26 cellular contexts compared by ENCODE assay signal in genomic region chr16:11106726-11107125, GRCh38.
DNase-seq lines count a peak whose midpoint lies in the region; ATAC-seq and TF ChIP-seq lines count a peak whose summit lies in the region.
"Had no signal": no experiment of that assay in that cellular context is flagged by ENCODE, and none has a peak within 500 bp of the region (broad histone marks: within the 10 kb centered on the region; RNA-seq: fewer than 3 reads in every experiment).

No MANE protein-coding gene starts in this region.

- H3K4me3 Mint-ChIP-seq in natural killer cell treated with Interleukin-12 subunit alpha and Interleukin-12 subunit beta and Interleukin-15 and Interleukin-18, amount 100 ng/mL, for 72 hours, result peak overlapping the region; percentile 15
- H3K4me3 Mint-ChIP-seq in natural killer cell, result no peak overlapping the region
- no peak overlapping the region for H3K4me3 Mint-ChIP-seq in activated T-helper 1 cell treated with anti-CD3 and anti-CD28 coated beads, Interleukin-12 subunit alpha, Interleukin-12 subunit beta, Interleukin-2, Interleukin-4 antibody, amounts not matched to agents 30 ng/mL and 10 ng/mL and 1 ng/mL, durations not matched to agents 14 hours and 24 hours and 36 hours
- H3K4me3 Mint-ChIP-seq: brain; CD4-positive, alpha-beta T cell; GM23338; nephron had no signal

- no peak for DNase-seq in natural killer cell treated with Interleukin-12 subunit alpha and Interleukin-12 subunit beta and Interleukin-15 and Interleukin-18, amount 100 ng/mL, for 72 hours (ENCODE audit: low spot score)
- DNase-seq in natural killer cell (no peak), lung (ENCODE audit: low spot score) (no peak), GDM1 (lab: John Stamatoyannopoulos, UW) (no peak)
- no peak for DNase-seq in activated T-helper 1 cell treated with anti-CD3 and anti-CD28 coated beads, Interleukin-12 subunit alpha, Interleukin-12 subunit beta, Interleukin-2, Interleukin-4 antibody, amounts not matched to agents 30 ng/mL and 10 ng/mL and 1 ng/mL, durations not matched to agents 14 hours and 24 hours and 36 hours (ENCODE audit: low spot score)
- DNase-seq: activated effector memory CD4-positive, alpha-beta T cell treated with Interleukin-2 at 50 U/mL for 16 hours; CD4-positive, alpha-beta T cell; effector memory CD4-positive, alpha-beta T cell; head of caudate nucleus; KBM-7; midbrain; NCI-H1436; NCI-H2107; NCI-H446; PC-3; retina; SHP77; spleen; stimulated activated CD4-positive, alpha-beta T cell treated with anti-CD3 and anti-CD28 coated beads, Interleukin-2, amount 100 ng/mL, for 48 hours; testis had no signal

- TF ChIP-seq CTCF in natural killer cell (IDR thresholded peaks at IDR 0.05), result no peak
- no peak for TF ChIP-seq CTCF in lung (IDR thresholded peaks at IDR 0.05; ENCODE audit: control extremely low read depth, extremely low read depth)

- peak overlapping the region in 1 of 2 donors; percentile 76 for H3K27ac ChIP-seq in lung (ENCODE audit: low read depth in 1 of 2, low read length in 1 of 2)
- H3K27ac ChIP-seq: testis had no signal

- H3K9me3 ChIP-seq in lung (ENCODE audit: control insufficient read depth in 2 of 2, insufficient read depth in 1 of 2, low read length in 1 of 2), result no peaks in the 10 kb centered on the region
- H3K9me3 ChIP-seq: testis had no signal

- H3K36me3 Mint-ChIP-seq in natural killer cell treated with Interleukin-12 subunit alpha and Interleukin-12 subunit beta and Interleukin-15 and Interleukin-18, amount 100 ng/mL, for 72 hours, result peaks cover 8% of the 10 kb centered on the region
- no peaks in the 10 kb centered on the region for H3K36me3 Mint-ChIP-seq in natural killer cell
- H3K36me3 Mint-ChIP-seq in activated T-helper 1 cell treated with anti-CD3 and anti-CD28 coated beads, Interleukin-12 subunit alpha, Interleukin-12 subunit beta, Interleukin-2, Interleukin-4 antibody, amounts not matched to agents 30 ng/mL and 10 ng/mL and 1 ng/mL, durations not matched to agents 14 hours and 24 hours and 36 hours (ENCODE audit: low read depth), result peaks cover 28% of the 10 kb centered on the region

- no peaks in the 10 kb centered on the region for H3K9me3 Mint-ChIP-seq in natural killer cell treated with Interleukin-12 subunit alpha and Interleukin-12 subunit beta and Interleukin-15 and Interleukin-18, amount 100 ng/mL, for 72 hours
- H3K9me3 Mint-ChIP-seq in natural killer cell, result no peaks in the 10 kb centered on the region
- H3K9me3 Mint-ChIP-seq in activated T-helper 1 cell treated with anti-CD3 and anti-CD28 coated beads, Interleukin-12 subunit alpha, Interleukin-12 subunit beta, Interleukin-2, Interleukin-4 antibody, amounts not matched to agents 30 ng/mL and 10 ng/mL and 1 ng/mL, durations not matched to agents 14 hours and 24 hours and 36 hours, result peaks cover 9% of the 10 kb centered on the region
- H3K9me3 Mint-ChIP-seq: CD4-positive, alpha-beta T cell; GM23338; nephron; stimulated activated effector memory CD8-positive, alpha-beta T cell treated with anti-CD3 and anti-CD28 coated beads, Interleukin-12 subunit alpha, Interleukin-12 subunit beta, amount 100 ng/mL, for 72 hours had no signal

- no peaks in the 10 kb centered on the region for H3K27me3 Mint-ChIP-seq in natural killer cell treated with Interleukin-12 subunit alpha and Interleukin-12 subunit beta and Interleukin-15 and Interleukin-18, amount 100 ng/mL, for 72 hours
- no peaks in the 10 kb centered on the region for H3K27me3 Mint-ChIP-seq in natural killer cell (ENCODE audit: low read depth in 2 of 2)
- H3K27me3 Mint-ChIP-seq in activated T-helper 1 cell treated with anti-CD3 and anti-CD28 coated beads, Interleukin-12 subunit alpha, Interleukin-12 subunit beta, Interleukin-2, Interleukin-4 antibody, amounts not matched to agents 30 ng/mL and 10 ng/mL and 1 ng/mL, durations not matched to agents 14 hours and 24 hours and 36 hours (ENCODE audit: insufficient read depth), result no peaks in the 10 kb centered on the region
- H3K27me3 Mint-ChIP-seq: brain; CD4-positive, alpha-beta T cell had no signal

- H3K4me1 ChIP-seq in lung (ENCODE audit: control insufficient read depth in 2 of 2, insufficient read depth in 2 of 2, low read length in 2 of 2), result peaks cover 22 to 28% of the 10 kb centered on the region in 2 donors

- WGBS in lung, 2 donors, result 68 to 88% methylated on average over 6 of the region's 6 CpGs

- no peak for ATAC-seq in natural killer cell treated with Interleukin-12 subunit alpha and Interleukin-12 subunit beta and Interleukin-15 and Interleukin-18, amount 100 ng/mL, for 72 hours
- ATAC-seq in natural killer cell (no peak), lung (ENCODE audit: insufficient read depth, low FRiP score) (peak; percentile 8), HG02678 (IDR thresholded peaks at IDR 0.05; ENCODE audit: unreplicated experiment) (no peak), GM21717 (IDR thresholded peaks at IDR 0.05; ENCODE audit: unreplicated experiment) (no peak)
- ATAC-seq: GM23338; PC-3; stimulated activated effector memory CD8-positive, alpha-beta T cell treated with anti-CD3 and anti-CD28 coated beads, Interleukin-12 subunit alpha, Interleukin-12 subunit beta, amount 100 ng/mL, for 72 hours had no signal

- no peak overlapping the region for H3K4me3 ChIP-seq in lung
- H3K4me3 ChIP-seq: GM23338, spleen, testis had no signal

- H3K27me3 ChIP-seq in lung (ENCODE audit: control insufficient read depth, insufficient read depth), result no peaks in the 10 kb centered on the region
- H3K27me3 ChIP-seq: spleen, testis had no signal

- intact Hi-C loops in natural killer cell (cut with micrococcal nuclease), result no loop called here
- intact Hi-C loops in activated T-helper 1 cell treated with anti-CD3 and anti-CD28 coated beads, Interleukin-12 subunit alpha, Interleukin-12 subunit beta, Interleukin-2, Interleukin-4 antibody, amounts not matched to agents 30 ng/mL and 10 ng/mL and 1 ng/mL, durations not matched to agents 14 hours and 24 hours and 36 hours (cut with micrococcal nuclease), result loop anchor here (10.0 kb wide), 1 partner anchor 478 kb away; the partner anchor contains the start of gene LITAF

- H3K36me3 ChIP-seq in lung (ENCODE audit: control insufficient read depth in 2 of 2, insufficient read depth in 2 of 2, low read length in 2 of 2), result no peaks in the 10 kb centered on the region

- H3K27ac Mint-ChIP-seq in natural killer cell treated with Interleukin-12 subunit alpha and Interleukin-12 subunit beta and Interleukin-15 and Interleukin-18, amount 100 ng/mL, for 72 hours, result peak overlapping the region; percentile 90 to 100
- H3K27ac Mint-ChIP-seq in natural killer cell, result no peak overlapping the region
- peak overlapping the region; percentile 18 for H3K27ac Mint-ChIP-seq in activated T-helper 1 cell treated with anti-CD3 and anti-CD28 coated beads, Interleukin-12 subunit alpha, Interleukin-12 subunit beta, Interleukin-2, Interleukin-4 antibody, amounts not matched to agents 30 ng/mL and 10 ng/mL and 1 ng/mL, durations not matched to agents 14 hours and 24 hours and 36 hours
- H3K27ac Mint-ChIP-seq: CD4-positive, alpha-beta T cell; GM23338; nephron had no signal

- peaks cover 63 to 66% of the 10 kb centered on the region in 2 donors for H3K4me1 Mint-ChIP-seq in natural killer cell treated with Interleukin-12 subunit alpha and Interleukin-12 subunit beta and Interleukin-15 and Interleukin-18, amount 100 ng/mL, for 72 hours (ENCODE audit: low read depth in 2 of 2)
- peaks cover 23 to 28% of the 10 kb centered on the region in 2 donors for H3K4me1 Mint-ChIP-seq in natural killer cell
- H3K4me1 Mint-ChIP-seq in activated T-helper 1 cell treated with anti-CD3 and anti-CD28 coated beads, Interleukin-12 subunit alpha, Interleukin-12 subunit beta, Interleukin-2, Interleukin-4 antibody, amounts not matched to agents 30 ng/mL and 10 ng/mL and 1 ng/mL, durations not matched to agents 14 hours and 24 hours and 36 hours (ENCODE audit: low read depth), result peaks cover 62% of the 10 kb centered on the region

Comparison
In these comparisons a context has a peak if more than half of its experiments do, and no peak if none do; other contexts are left out.
1. H3K27ac Mint-ChIP-seq: peak in natural killer cell treated with Interleukin-12 subunit alpha and Interleukin-12 subunit beta and Interleukin-15 and Interleukin-18, amount 100 ng/mL, for 72 hours (2 of 2) and activated T-helper 1 cell treated with anti-CD3 and anti-CD28 coated beads, Interleukin-12 subunit alpha, Interleukin-12 subunit beta, Interleukin-2, Interleukin-4 antibody, amounts not matched to agents 30 ng/mL and 10 ng/mL and 1 ng/mL, durations not matched to agents 14 hours and 24 hours and 36 hours (single experiment); none in natural killer cell (0 of 2).